ENCODE assay signal across 1 cellular context in genomic region chr5:132110930-132111329, GRCh38.
TF ChIP-seq lines count a peak whose summit lies in the region.

No MANE protein-coding gene starts in this region.

TF ChIP-seq in GM12891, 5 proteins besides CTCF, POLR2A, EP300 and RAD21:
- no peak for TF ChIP-seq SPI1 (IDR thresholded peaks at IDR 0.05; ENCODE audit: low read depth, low read length)
- TF ChIP-seq TAF1 (IDR thresholded peaks at IDR 0.05; ENCODE audit: low read depth, low read length) = no peak
- no peak for TF ChIP-seq POLR2AphosphoS5 (IDR thresholded peaks at IDR 0.05; ENCODE audit: low read depth, low read length)
- no peak for TF ChIP-seq PAX5 (IDR thresholded peaks at IDR 0.05; ENCODE audit: insufficient read depth, low read length, severe bottlenecking)
- no peak for TF ChIP-seq POU2F2 (IDR thresholded peaks at IDR 0.05; ENCODE audit: low read depth, low read length)
TF ChIP-seq in GM12891: peak in this region for 0.
